ENCODE assay signal across 8 cellular contexts in genomic region chr2:237474931-237475703, GRCh38.
DNase-seq lines count a peak whose midpoint lies in the region; ATAC-seq lines count a peak whose summit lies in the region.

No MANE protein-coding gene starts in this region.

- DNase-seq in NCI-H2081 (lab: John Stamatoyannopoulos, UW) = peak; percentile 47 to 55
- no peak for DNase-seq in NCI-H2081 treated with DMSO at 0.1 percent for 48 hours (lab: John Stamatoyannopoulos, UW)
- peak; percentile 50 to 68 for DNase-seq in NCI-H1930 (lab: John Stamatoyannopoulos, UW)
- DNase-seq in activated CD4-positive, CD25-positive, alpha-beta regulatory T cell treated with anti-CD3 and anti-CD28 coated beads, Interleukin-2, amount 50 U/mL, for 72 hours = peak; percentile 79
- peak; percentile 37 for DNase-seq in cerebellar cortex (ENCODE audit: low spot score)
- peak; percentile 75 for DNase-seq in kidney tubule cell (ENCODE audit: low spot score)
- DNase-seq in stimulated activated CD4-positive, alpha-beta T cell treated with anti-CD3 and anti-CD28 coated beads, Interleukin-1b, Interleukin-23, amount 100 ng/mL, for 1 hour (ENCODE audit: low read depth in 2 of 2) = peak; percentile 53 to 67

- peak; percentile 83 for ATAC-seq in HG02678 (IDR thresholded peaks at IDR 0.05; ENCODE audit: unreplicated experiment)
